2 cellular contexts compared by ENCODE assay signal in genomic region chr2:11339508-11340083, GRCh38.
A peak's percentile ranks its signal among the peaks of the same experiment; 100 is the strongest.
TF ChIP-seq lines count a peak whose summit lies in the region.

No MANE protein-coding gene starts in this region.

TF ChIP-seq in K562, 482 proteins besides CTCF, POLR2A, EP300 and RAD21 (continued from another document):
- TF ChIP-seq MAFG (tag; conservative IDR thresholded peaks at IDR 0.05) (peak; percentile 32; the same call in 1 of the 2 replicates), MAFF (IDR thresholded peaks at IDR 0.05; ENCODE audit: low read length) (peak; percentile 6; the same call in 1 of the 2 replicates), ASH1L (IDR thresholded peaks at IDR 0.05; ENCODE audit: borderline replicate concordance, low read depth, partially characterized antibody) (no peak)
TF ChIP-seq in K562: peak in this region for 4.

TF ChIP-seq in neural cell, 6 proteins besides CTCF, POLR2A, EP300 and RAD21:
- no peak for TF ChIP-seq REST (IDR thresholded peaks at IDR 0.05; ENCODE audit: borderline replicate concordance)
- no peak for TF ChIP-seq TAF1 (IDR thresholded peaks at IDR 0.05; ENCODE audit: low read depth)
- TF ChIP-seq POLR2AphosphoS5 (IDR thresholded peaks at IDR 0.05) = no peak
- no peak for TF ChIP-seq SMC3 (conservative IDR thresholded peaks at IDR 0.05; ENCODE audit: poor library complexity)
- no peak for TF ChIP-seq EZH2 (IDR thresholded peaks at IDR 0.05; ENCODE audit: borderline replicate concordance, insufficient read depth, low read length, poor library complexity, severe bottlenecking)
- TF ChIP-seq MXI1 (conservative IDR thresholded peaks at IDR 0.05; ENCODE audit: poor library complexity, severe bottlenecking) = no peak
